17 cellular contexts compared by ENCODE assay signal in the genomic region with DNA sequence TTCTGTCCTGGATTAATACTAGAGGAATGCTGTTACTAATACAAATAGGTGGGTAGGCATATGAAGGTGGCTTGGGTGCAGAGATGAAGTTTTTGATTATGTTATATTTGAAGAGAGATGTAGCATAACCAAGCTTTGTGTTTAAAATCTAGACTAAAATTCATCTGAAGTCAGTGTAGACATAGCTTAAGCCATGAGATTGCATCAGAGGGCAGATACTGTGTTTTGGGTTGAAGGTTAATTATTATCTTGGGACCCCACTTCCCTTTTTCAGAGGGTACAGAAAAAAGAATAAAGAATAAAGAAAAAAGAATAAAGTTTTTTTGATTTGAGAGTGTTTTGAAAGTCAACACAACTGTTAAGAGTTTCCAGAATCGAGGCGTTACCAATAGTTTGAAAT. TPM values are rescaled to one million over a fixed set of nuclear protein-coding genes. Genes with fewer than 3 reads are reported as not detected.
DNase-seq lines count a peak whose midpoint lies in the region; ATAC-seq, FAIRE-seq and TF ChIP-seq lines count a peak whose summit lies in the region.
"Had no signal": no experiment of that assay in that cellular context is flagged by ENCODE, and none has a peak within 500 bp of the region (broad histone marks: within the 10 kb centered on the region; RNA-seq: fewer than 3 reads in every experiment).

No MANE protein-coding gene starts in this region.

- ATAC-seq in GM23338 = no peak
- no peak for ATAC-seq in HepG2
- ATAC-seq in HG03039 (IDR thresholded peaks at IDR 0.05; ENCODE audit: unreplicated experiment) = no peak
- ATAC-seq: activated T-helper 17 cell treated with anti-CD3 and anti-CD28 coated beads, Interleukin-2, amount 50 U/mL, for 72 hours had no signal

- H3K27ac Mint-ChIP-seq in GM23338 = peak overlapping the region; percentile 28; the same call in 1 of the 2 replicates
- H3K27ac Mint-ChIP-seq: activated T-helper 17 cell treated with anti-CD3 and anti-CD28 coated beads, Interleukin-2, amount 50 U/mL, for 72 hours; endodermal cell had no signal

- in situ Hi-C loops in HepG2 (cut with HindIII; ENCODE audit: extremely low pct_ligation_motif_present, low pct_unique_long_range_greater_than_20kb) = no loop called here

- TF ChIP-seq POLR2A in HepG2 (IDR thresholded peaks at IDR 0.05; ENCODE audit: insufficient read depth in 1 of 2, low read depth in 2 of 2, low read length in 2 of 2) = no peak

- H3K4me1 ChIP-seq in GM23338 (ENCODE audit: insufficient read depth) = peaks cover 66% of the 10 kb centered on the region
- peaks cover 22% of the 10 kb centered on the region for H3K4me1 ChIP-seq in OCI-LY3 (ENCODE audit: low read length)
- H3K4me1 ChIP-seq in HepG2 (ENCODE audit: insufficient read depth, low read length) = peaks cover 15% of the 10 kb centered on the region
- H3K4me1 ChIP-seq: colonic mucosa had no signal

- peaks cover 15% of the 10 kb centered on the region for H3K9me3 Mint-ChIP-seq in GM23338
- H3K9me3 Mint-ChIP-seq: activated T-helper 17 cell treated with anti-CD3 and anti-CD28 coated beads, Interleukin-2, amount 50 U/mL, for 72 hours; endodermal cell had no signal

- DNase-seq in CD1c-positive myeloid dendritic cell (ENCODE audit: extremely low spot score) (peak; percentile 21), GM23338 (ENCODE audit: low spot score) (no peak), HepG2 (ENCODE audit: low spot score) (no peak), RWPE1 (ENCODE audit: low spot score) (no peak), NCI-H1930 (lab: John Stamatoyannopoulos, UW) (no peak)
- DNase-seq in activated CD8-positive, alpha-beta memory T cell treated with anti-CD3 and anti-CD28 coated beads for 24 hours = no peak
- DNase-seq: activated CD4-positive, CD25-positive, alpha-beta regulatory T cell treated with anti-CD3 and anti-CD28 coated beads, Interleukin-2, amount 50 U/mL, for 72 hours; brain microvascular endothelial cell; colonic mucosa; endodermal cell; NCI-H1694; NCI-H2227 treated with DMSO at 0.1 percent for 48 hours; NCI-H774 had no signal

- FAIRE-seq in HepG2 (lab: Jason Lieb, UNC) = no peak
- FAIRE-seq: RCC 7860 had no signal

- no TSS peak for BruUV-seq in HepG2 (replicated peaks; lab: Mats Ljungman, UMichigan)

- H3K27me3 ChIP-seq in GM23338 (ENCODE audit: insufficient read depth) (no peaks in the 10 kb centered on the region), OCI-LY3 (ENCODE audit: low read depth, low read length) (no peaks in the 10 kb centered on the region), HepG2 (ENCODE audit: control insufficient read depth in 1 of 2, insufficient read depth in 2 of 2, low read length in 2 of 2) (no peaks in the 10 kb centered on the region)
- H3K27me3 ChIP-seq: brain microvascular endothelial cell, colonic mucosa had no signal

- H3K27ac ChIP-seq in GM23338 (ENCODE audit: low read depth) (peak overlapping the region; percentile 18; the same call in 1 of the 2 replicates), OCI-LY3 (ENCODE audit: low read length) (peak overlapping the region; percentile 52), HepG2 (ENCODE audit: extremely low read length, insufficient read depth, low read length) (no peak overlapping the region), RWPE1 (no peak overlapping the region)
- H3K27ac ChIP-seq: brain microvascular endothelial cell, colonic mucosa had no signal

- H3K4me3 ChIP-seq in GM23338 = no peak overlapping the region
- peak overlapping the region; percentile 27 for H3K4me3 ChIP-seq in OCI-LY3 (ENCODE audit: low read length)
- H3K4me3 ChIP-seq in HepG2 (replicated peaks in 1 of 3; ENCODE audit: insufficient read depth in 1 of 3, low read depth in 2 of 3, low read length in 3 of 3) = no peak overlapping the region
- H3K4me3 ChIP-seq: colonic mucosa had no signal

- peaks cover 100% of the 10 kb centered on the region for H3K79me2 ChIP-seq in GM23338 (replicated peaks; ENCODE audit: insufficient read depth)
- peaks cover 93% of the 10 kb centered on the region for H3K79me2 ChIP-seq in OCI-LY3 (ENCODE audit: low read length)
- peaks cover 87% of the 10 kb centered on the region for H3K79me2 ChIP-seq in HepG2 (ENCODE audit: insufficient read depth, low read length)

- WGBS in HepG2 (ENCODE audit: low lambda C conversion rate) = 97% methylated on average over 2 of the region's 2 CpGs

- TF ChIP-seq EP300 in HepG2 (IDR thresholded peaks at IDR 0.05; ENCODE audit: low read depth in 2 of 2, low read length in 2 of 2) (no peak), HepG2 (CRISPR knock-in tag; IDR thresholded peaks at IDR 0.05; ENCODE audit: borderline replicate concordance) (no peak)

- H3K9ac ChIP-seq in OCI-LY3 (ENCODE audit: low read length) (peak overlapping the region; percentile 18; the same call in 1 of the 2 replicates), HepG2 (ENCODE audit: insufficient read depth, low read depth, low read length) (no peak overlapping the region)

- H3K4me1 Mint-ChIP-seq in GM23338 = peaks cover 49% of the 10 kb centered on the region

- POLR2A ChIA-PET in HepG2 (lab: Yijun Ruan, JAX) (interaction anchor here (2.2 kb wide), 1 partner anchor 14 kb away, joined by 9 read pairs; no protein-coding TSS in a partner anchor), RWPE1 (lab: Yijun Ruan, JAX; ENCODE audit: low non-redundant PET) (interaction anchor here (0.6 kb wide), 1 partner anchor 13 kb away, joined by 5 read pairs; no protein-coding TSS in a partner anchor)

- H3K4me2 ChIP-seq in GM23338 (no peak overlapping the region), OCI-LY3 (ENCODE audit: low read length) (peak overlapping the region; percentile 75), HepG2 (ENCODE audit: low read depth, low read length) (no peak overlapping the region)

- CTCF ChIA-PET in HepG2 (lab: Yijun Ruan, JAX; ENCODE audit: low intra/inter-chr PET ratio, low total read pairs) (no interaction called here), RWPE1 (lab: Yijun Ruan, JAX) (interaction anchor here (0.5 kb wide), 1 partner anchor 84 kb away, joined by 3 read pairs; no protein-coding TSS in a partner anchor)

- TF ChIP-seq RAD21 in HepG2 (CRISPR knock-in tag; IDR thresholded peaks at IDR 0.05) = no peak

- H3K36me3 ChIP-seq in GM23338 (ENCODE audit: insufficient read depth) (no peaks in the 10 kb centered on the region; the same call in 1 of the 2 replicates), OCI-LY3 (replicated peaks; ENCODE audit: low read depth, low read length) (peaks cover 21% of the 10 kb centered on the region), HepG2 (replicated peaks in 1 of 2; ENCODE audit: control insufficient read depth in 1 of 2, insufficient read depth in 2 of 2, low read length in 2 of 2) (peaks cover 0 to 4% of the 10 kb centered on the region in 2 experiments; a peak in 1 of 5 replicates)
- H3K36me3 ChIP-seq: brain microvascular endothelial cell, colonic mucosa had no signal

- H3K9me3 ChIP-seq in OCI-LY3 (ENCODE audit: insufficient read depth, low read length) (no peaks in the 10 kb centered on the region), HepG2 (ENCODE audit: low read length) (no peaks in the 10 kb centered on the region)
- H3K9me3 ChIP-seq: colonic mucosa had no signal

- H3K27me3 Mint-ChIP-seq in GM23338 (ENCODE audit: insufficient read depth, low read depth, poor library complexity) = peaks cover 2% of the 10 kb centered on the region
- H3K27me3 Mint-ChIP-seq: activated T-helper 17 cell treated with anti-CD3 and anti-CD28 coated beads, Interleukin-2, amount 50 U/mL, for 72 hours had no signal

- intact Hi-C loops in HepG2 (cut with micrococcal nuclease; ENCODE audit: unreplicated experiment) = no loop called here

- H4K20me1 ChIP-seq in GM23338 (replicated peaks; ENCODE audit: insufficient read depth) (peaks cover 39% of the 10 kb centered on the region), OCI-LY3 (ENCODE audit: insufficient read depth, low read length) (peaks cover 52% of the 10 kb centered on the region), HepG2 (ENCODE audit: insufficient read depth, low read length) (no peaks in the 10 kb centered on the region)

- H3K9me2 ChIP-seq in GM23338 (ENCODE audit: insufficient read depth) = no peaks in the 10 kb centered on the region

- H3K36me3 Mint-ChIP-seq in GM23338 (ENCODE audit: low read depth) = peaks cover 52% of the 10 kb centered on the region

- no peak overlapping the region for H2AFZ ChIP-seq in GM23338
- H2AFZ ChIP-seq in OCI-LY3 (ENCODE audit: low read depth, low read length) = no peak overlapping the region
- H2AFZ ChIP-seq in HepG2 (ENCODE audit: low read length) = no peak overlapping the region

- H3K4me3 Mint-ChIP-seq in GM23338 = no peak overlapping the region
- H3K4me3 Mint-ChIP-seq: activated T-helper 17 cell treated with anti-CD3 and anti-CD28 coated beads, Interleukin-2, amount 50 U/mL, for 72 hours; endodermal cell had no signal

- H3F3A ChIP-seq in GM23338 (replicated peaks; ENCODE audit: low read depth) = no peaks in the 10 kb centered on the region

- no peak for TF ChIP-seq CTCF in GM23338 (conservative IDR thresholded peaks at IDR 0.05; ENCODE audit: low read depth in 2 of 2)
- TF ChIP-seq CTCF in OCI-LY3 (IDR thresholded peaks at IDR 0.05; ENCODE audit: low read depth, low read length) = no peak
- no peak for TF ChIP-seq CTCF in HepG2 (CRISPR knock-in tag; IDR thresholded peaks at IDR 0.05)
- TF ChIP-seq CTCF in RWPE1 (conservative IDR thresholded peaks at IDR 0.05; ENCODE audit: low read depth) = no peak

RNA-seq across cellular contexts. Expression of a gene that starts 13.0 kb away (rescaled TPM):
- 134 and 137 TPM in 2 replicates for total RNA-seq in GM23338 (2014; rRNA removed; shearing (Covaris generic))
- 93.1 and 112 TPM in 2 replicates for polyA plus RNA-seq in GM23338 (2016; fragmentation: Nextera tagmentation; extraction: Ambion mirVana)
- 24.4 and 33.6 TPM in 2 replicates for total RNA-seq in HepG2 (2016; rRNA removed; fragmentation: Illumina TruSeq; extraction: Trizol)
- total RNA-seq in HepG2 (2016; cell fraction: cytosol; rRNA removed; fragmentation: Illumina TruSeq; extraction: Trizol; ENCODE audit: low read depth) = 17.8 and 18.0 TPM in 2 replicates
- 25.9 and 32.4 TPM in 2 replicates for total RNA-seq in HepG2 (2016; cell fraction: insoluble cytoplasmic fraction; rRNA removed; fragmentation: Illumina TruSeq; extraction: Trizol)
- 13.8 and 16.7 TPM in 2 replicates for total RNA-seq in HepG2 (2016; cell fraction: membrane; rRNA removed; fragmentation: Illumina TruSeq; extraction: Trizol)
- total RNA-seq in HepG2 (2016; cell fraction: nucleus; rRNA removed; fragmentation: Illumina TruSeq; extraction: Trizol) = 23.0 and 24.0 TPM in 2 replicates
- 24.7 and 25.0 TPM in 2 replicates for polyA plus RNA-seq in HepG2 (2011; rRNA removed)
- 8.6 and 12.7 TPM in 2 replicates for polyA plus RNA-seq in HepG2 (2011; cell fraction: cytosol; rRNA removed)
- 8.7 and 9.9 TPM in 2 replicates for polyA plus RNA-seq in HepG2 (2011; cell fraction: nucleus; rRNA removed)
- 28.6 and 32.2 TPM in 2 replicates for polyA plus RNA-seq in HepG2 (2012)
- 1.6 and 1.8 TPM in 2 replicates for polyA plus RNA-seq in HepG2 (2016; cell fraction: cytosol; fragmentation: Illumina TruSeq; extraction: Trizol; ENCODE audit: low read depth)
- polyA plus RNA-seq in HepG2 (2016; cell fraction: insoluble cytoplasmic fraction; fragmentation: Illumina TruSeq; extraction: Trizol; ENCODE audit: low read depth) = 34.6 and 37.7 TPM in 2 replicates
- 7.0 and 7.6 TPM in 2 replicates for polyA plus RNA-seq in HepG2 (2016; cell fraction: membrane; fragmentation: Illumina TruSeq; extraction: Trizol; ENCODE audit: low read depth)
- polyA plus RNA-seq in HepG2 (2016; cell fraction: nucleus; fragmentation: Illumina TruSeq; extraction: Trizol; ENCODE audit: insufficient read depth, low read depth) = 24.1 and 29.0 TPM in 2 replicates
- 32.2 and 37.2 TPM in 2 replicates for polyA minus RNA-seq in HepG2 (2011; rRNA and poly(A)+ RNA removed; ENCODE audit: low replicate concordance)
- polyA minus RNA-seq in HepG2 (2011; cell fraction: cytosol; rRNA and poly(A)+ RNA removed) = 29.5 and 38.6 TPM in 2 replicates
- 58.3 and 66.4 TPM in 2 replicates for polyA minus RNA-seq in HepG2 (2011; cell fraction: nucleus; rRNA and poly(A)+ RNA removed)

Comparison
In these comparisons a context has a peak if more than half of its experiments do, and no peak if none do; other contexts are left out.
1. H3K27ac ChIP-seq: peak in GM23338 (single experiment) and OCI-LY3 (single experiment); none in HepG2 (single experiment) and RWPE1 (single experiment).